Comparison of ENCODE assay signal across 8 cellular contexts in the genomic region with DNA sequence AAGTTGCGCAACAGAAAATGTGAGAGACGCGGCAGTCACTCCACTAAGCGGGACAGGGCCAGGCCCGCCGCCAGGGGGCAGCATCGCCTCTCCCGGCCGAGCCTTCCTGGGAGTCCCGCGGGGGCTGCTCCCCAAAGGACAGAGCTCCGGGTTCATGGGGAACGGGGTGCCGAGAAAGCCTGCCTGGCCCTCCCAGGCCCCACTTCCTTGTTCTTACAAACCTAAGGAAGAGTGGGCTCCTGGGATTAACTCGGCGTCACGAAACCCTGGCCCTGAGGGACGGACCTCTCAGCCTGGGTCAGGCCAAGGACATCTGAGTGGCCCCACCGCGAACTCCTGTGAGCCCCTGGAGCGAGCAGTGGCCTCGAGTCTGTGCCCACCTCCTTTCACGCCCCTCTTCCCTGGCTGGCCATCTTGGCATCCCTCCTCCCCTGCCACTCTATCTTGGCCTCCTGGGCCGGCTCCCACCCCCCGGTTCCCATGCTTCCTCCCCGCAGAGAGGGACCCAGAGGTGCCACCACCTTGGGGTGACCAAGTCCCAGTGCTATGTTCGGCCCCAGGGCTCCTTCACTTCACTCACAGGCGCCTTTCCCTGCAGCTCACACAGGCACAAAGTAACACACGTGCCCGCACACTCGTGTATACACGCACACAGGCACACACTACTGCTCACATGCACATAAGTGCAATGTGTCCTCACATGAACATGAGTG.
DNase-seq lines count a peak whose midpoint lies in the region; ATAC-seq lines count a peak whose summit lies in the region.

No MANE protein-coding gene starts in this region.

- DNase-seq in DMS 273 (lab: John Stamatoyannopoulos, UW; ENCODE audit: unreplicated experiment) (peak; percentile 82), DMS 273 treated with DMSO at 0.1 percent for 48 hours (lab: John Stamatoyannopoulos, UW) (no peak), NCI-H2227 (lab: John Stamatoyannopoulos, UW; ENCODE audit: unreplicated experiment) (peak; percentile 86), dermis microvascular lymphatic vessel endothelial cell (ENCODE audit: low read depth in 2 of 2) (peak; percentile 35 to 55), medulla oblongata (ENCODE audit: extremely low spot score) (peak; percentile 27)
- peak; percentile 53 to 54 for DNase-seq in activated CD4-positive, alpha-beta T cell treated with anti-CD3 and anti-CD28 coated beads, Interleukin-2, amount 50 U/mL, for 4 hours
- DNase-seq in stimulated activated CD8-positive, alpha-beta memory T cell treated with anti-CD3 and anti-CD28 coated beads, Interleukin-12 subunit alpha, Interleukin-12 subunit beta, amount 100 ng/mL, for 4 hours (ENCODE audit: low read depth): peak; percentile 28

- no peak for ATAC-seq in HG02678 (IDR thresholded peaks at IDR 0.05; ENCODE audit: unreplicated experiment)
